Comparison of ENCODE assay signal across 1 cellular context in genomic region chr13:30186644-30187431, GRCh38.
TF ChIP-seq lines count a peak whose summit lies in the region.

No MANE protein-coding gene starts in this region.

TF ChIP-seq in HCT116, 20 proteins besides CTCF, POLR2A, EP300 and RAD21 (continued from another document):
- TF ChIP-seq ZBTB33 (IDR thresholded peaks at IDR 0.05; ENCODE audit: extremely low read depth, insufficient replicate concordance, low read length) (no peak), ATF3 (IDR thresholded peaks at IDR 0.05) (no peak), FOSL1 (IDR thresholded peaks at IDR 0.05; ENCODE audit: low read depth) (no peak), MAX (IDR thresholded peaks at IDR 0.05) (no peak)
